8 cellular contexts compared by ENCODE assay signal in the genomic region with DNA sequence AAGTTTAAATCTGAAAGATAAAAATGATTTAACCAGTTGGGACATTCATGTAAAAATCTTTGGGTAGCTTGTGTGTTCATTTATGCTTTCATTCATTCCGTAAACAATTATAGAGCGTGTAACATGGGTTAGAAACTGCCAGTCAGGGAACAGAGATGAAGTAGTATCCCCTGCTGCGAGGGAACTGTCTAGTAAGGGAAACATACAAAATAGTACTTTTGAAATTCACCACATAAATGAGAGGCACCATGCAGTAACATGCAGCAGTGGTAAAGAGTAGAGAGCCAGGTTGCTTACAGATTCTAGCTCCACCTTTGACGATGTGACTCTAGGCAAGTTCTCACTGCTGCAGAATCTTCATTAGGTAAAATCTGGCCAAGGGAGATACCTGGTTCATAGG. TPM values are rescaled to one million over a fixed set of nuclear protein-coding genes. Genes with fewer than 3 reads are reported as not detected.
DNase-seq lines count a peak whose midpoint lies in the region; ATAC-seq, FAIRE-seq and TF ChIP-seq lines count a peak whose summit lies in the region.

No MANE protein-coding gene starts in this region.

- ATAC-seq in CD4-positive, alpha-beta T cell (ENCODE audit: poor library complexity), result peak; percentile 25
- ATAC-seq in GM12878 (no peak; the same call in 2 of the 3 replicates), GM18868 (IDR thresholded peaks at IDR 0.05; ENCODE audit: unreplicated experiment) (no peak), GM18520 (IDR thresholded peaks at IDR 0.05; ENCODE audit: unreplicated experiment) (no peak), body of pancreas (no peak)

- no peaks in the 10 kb centered on the region for H3K27me3 ChIP-seq in CD4-positive, alpha-beta T cell (ENCODE audit: control insufficient read depth, insufficient read depth, low read length)
- H3K27me3 ChIP-seq in HUES64 (ENCODE audit: insufficient read depth, low read length) (no peaks in the 10 kb centered on the region), GM12878 (replicated peaks in 1 of 2; ENCODE audit: control insufficient read depth in 2 of 2, insufficient read depth in 2 of 2, low read length in 1 of 2) (no peaks in the 10 kb centered on the region), muscle layer of colon (ENCODE audit: control insufficient read depth in 1 of 2, insufficient read depth in 2 of 2, low read length in 2 of 2) (no peaks in the 10 kb centered on the region), body of pancreas (no peaks in the 10 kb centered on the region)

- no peak for TF ChIP-seq POLR2A in GM12878 (IDR thresholded peaks at IDR 0.05; ENCODE audit: low read depth, low read length)
- no peak for TF ChIP-seq POLR2A in body of pancreas (IDR thresholded peaks at IDR 0.05)

- FAIRE-seq in GM12878 (lab: Jason Lieb, UNC), result peak; percentile 41

- CTCF ChIA-PET in CD4-positive, alpha-beta T cell (lab: Charles Lee), result interaction anchor here (0.8 to 1.6 kb wide), 9 partner anchors 8 to 437 kb away, joined by 3 to 7 read pairs (median 4); no protein-coding TSS in a partner anchor
- CTCF ChIA-PET in GM12878 (lab: Yijun Ruan, JAX), result interaction anchor here (3.8 to 5.7 kb wide), 2 partner anchors 11 to 38 kb away, joined by 15 to 47 read pairs; no protein-coding TSS in a partner anchor

- TF ChIP-seq CTCF in CD4-positive, alpha-beta T cell (IDR thresholded peaks at IDR 0.05), result no peak
- TF ChIP-seq CTCF in GM12878 (IDR thresholded peaks at IDR 0.05 in 2 of 3, conservative IDR thresholded peaks at IDR 0.05 in 1 of 3; ENCODE audit: control insufficient read depth in 2 of 3, extremely low read depth in 1 of 3, insufficient read depth in 1 of 3, low read depth in 3 of 3, low read length in 3 of 3) (no peak), body of pancreas (IDR thresholded peaks at IDR 0.05) (no peak)

- in situ Hi-C loops in GM12878 (cut with MboI), result no loop called here

- no peak for DNase-seq in CD4-positive, alpha-beta T cell
- DNase-seq in GM12878 (ENCODE audit: low read depth, low spot score), result no peak
- no peak for DNase-seq in stimulated activated CD4-positive, alpha-beta T cell treated with anti-CD3 and anti-CD28 coated beads, Interleukin-15, amount 100 ng/mL, for 24 hours
- no peak for DNase-seq in body of pancreas

- POLR2A ChIA-PET in CD4-positive, alpha-beta T cell (lab: Charles Lee), result interaction anchor here (0.7 to 5.7 kb wide), 18 partner anchors 12 to 463 kb away, joined by 3 to 250 read pairs (median 5); partner anchors contain the start of gene IFT57
- POLR2A ChIA-PET in GM12878 (lab: Charles Lee), result interaction anchor here (1.2 to 3.5 kb wide), 2 partner anchors 12 to 13 kb away, joined by 5 to 18 read pairs; no protein-coding TSS in a partner anchor

- peak overlapping the region; percentile 96 for H3K27ac ChIP-seq in CD4-positive, alpha-beta T cell (ENCODE audit: low read depth, low read length)
- H3K27ac ChIP-seq in HUES64 (ENCODE audit: low read depth, low read length) (no peak overlapping the region), GM12878 (ENCODE audit: control insufficient read depth, insufficient read depth) (peak overlapping the region; percentile 91; the same call in 1 of the 2 replicates), muscle layer of colon (ENCODE audit: low read depth, low read length) (no peak overlapping the region), body of pancreas (peak overlapping the region in 1 of 4 donors; percentile 89)

- H3K79me2 ChIP-seq in GM12878 (ENCODE audit: control insufficient read depth, insufficient read depth, low read length), result peaks cover 47% of the 10 kb centered on the region

- H3K36me3 Mint-ChIP-seq in CD4-positive, alpha-beta T cell (ENCODE audit: low read depth), result peaks cover 14% of the 10 kb centered on the region

- H3K27me3 Mint-ChIP-seq in CD4-positive, alpha-beta T cell, result no peaks in the 10 kb centered on the region

- H3K4me2 ChIP-seq in GM12878 (ENCODE audit: control insufficient read depth, insufficient read depth), result peak overlapping the region; percentile 58

- no peak for TF ChIP-seq RAD21 in GM12878 (IDR thresholded peaks at IDR 0.05; ENCODE audit: insufficient read depth, low read depth, low read length)

- peak overlapping the region; percentile 96 for H3K9ac ChIP-seq in HUES64 (ENCODE audit: low read depth, low read length)
- peak overlapping the region; percentile 94 for H3K9ac ChIP-seq in GM12878 (ENCODE audit: control insufficient read depth, insufficient read depth, low read length)
- peak overlapping the region; percentile 75 for H3K9ac ChIP-seq in muscle layer of colon (ENCODE audit: low read length)

- peak overlapping the region; percentile 96 for H3K4me3 Mint-ChIP-seq in CD4-positive, alpha-beta T cell

- SMC1A ChIA-PET in GM12878 (lab: Charles Lee; ENCODE audit: uncharacterized antibody, unreplicated experiment), result interaction anchor here (0.8 to 4.5 kb wide), 5 partner anchors 8 to 38 kb away, joined by 4 to 30 read pairs (median 14); no protein-coding TSS in a partner anchor

- H3K4me1 ChIP-seq in HUES64 (ENCODE audit: insufficient read depth, low read length), result peaks cover 19% of the 10 kb centered on the region
- H3K4me1 ChIP-seq in GM12878 (ENCODE audit: control insufficient read depth, insufficient read depth, low read length), result 0 out of 2 replicates have a peak, but pooled peaks cover 2% of the 10 kb centered on the region
- H3K4me1 ChIP-seq in muscle layer of colon (ENCODE audit: insufficient read depth, low read length), result no peaks in the 10 kb centered on the region
- peaks cover 11% of the 10 kb centered on the region for H3K4me1 ChIP-seq in body of pancreas

- H4K20me1 ChIP-seq in GM12878 (ENCODE audit: control insufficient read depth, insufficient read depth), result no peaks in the 10 kb centered on the region

- no peak overlapping the region; the same call in 1 of the 2 replicates for H2AFZ ChIP-seq in GM12878 (ENCODE audit: control insufficient read depth, low read depth, low read length)

- H3K4me3 ChIP-seq in HUES64 (ENCODE audit: low read length) (peak overlapping the region; percentile 93), GM12878 (peak overlapping the region; percentile 80), muscle layer of colon (ENCODE audit: low read depth in 1 of 2, low read length in 2 of 2) (peak overlapping the region in 1 of 2 donors; percentile 70), body of pancreas (peak overlapping the region in 1 of 2 donors; percentile 96)

- peak overlapping the region; percentile 99 for H3K27ac Mint-ChIP-seq in CD4-positive, alpha-beta T cell

- RAD21 ChIA-PET in GM12878 (lab: Charles Lee; ENCODE audit: unreplicated experiment), result interaction anchor here (0.7 to 3.1 kb wide), 2 partner anchors 11 to 352 kb away, joined by 3 to 24 read pairs; no protein-coding TSS in a partner anchor

- TF ChIP-seq EP300 in GM12878 (IDR thresholded peaks at IDR 0.05; ENCODE audit: borderline replicate concordance in 1 of 2, control insufficient read depth in 1 of 2, low read depth in 2 of 2, low read length in 2 of 2), result no peak

- intact Hi-C loops in CD4-positive, alpha-beta T cell (cut with DNase I, micrococcal nuclease), result no loop called here
- intact Hi-C loops in GM12878 (cut with micrococcal nuclease; ENCODE audit: unreplicated experiment) (no loop called here), body of pancreas (cut with DNase I) (no loop called here)

- H3K36me3 ChIP-seq in HUES64 (ENCODE audit: insufficient read depth, low read length) (peaks cover 9% of the 10 kb centered on the region; the same call in 1 of the 2 replicates), GM12878 (ENCODE audit: control insufficient read depth in 2 of 2, insufficient read depth in 2 of 2, low read length in 1 of 2) (no peaks in the 10 kb centered on the region), muscle layer of colon (ENCODE audit: insufficient read depth, low read length) (no peaks in the 10 kb centered on the region), body of pancreas (replicated peaks in 1 of 2; ENCODE audit: insufficient read depth in 1 of 2, low read depth in 2 of 2) (no peaks in the 10 kb centered on the region)

- 68% methylated on average over 3 of the region's 4 CpGs for WGBS in HUES64
- 0% methylated on average over 4 of the region's 4 CpGs for WGBS in GM12878 (ENCODE audit: insufficient coverage, insufficient replicate concordance, low lambda C conversion rate, missing lambda C conversion rate)
- 27 to 32% methylated on average over 4 of the region's 4 CpGs for WGBS in body of pancreas, 2 donors

- peaks cover 40% of the 10 kb centered on the region for H3K4me1 Mint-ChIP-seq in CD4-positive, alpha-beta T cell (ENCODE audit: low read depth)

- no peaks in the 10 kb centered on the region for H3K9me3 Mint-ChIP-seq in CD4-positive, alpha-beta T cell

- no TSS peak for BruUV-seq in GM12878 (replicated peaks; lab: Mats Ljungman, UMichigan)

- H3K9me3 ChIP-seq in CD4-positive, alpha-beta T cell (ENCODE audit: control insufficient read depth, low read length), result no peaks in the 10 kb centered on the region
- no peaks in the 10 kb centered on the region for H3K9me3 ChIP-seq in HUES64 (ENCODE audit: insufficient read depth, low read depth, low read length)
- H3K9me3 ChIP-seq in GM12878 (replicated peaks; ENCODE audit: control insufficient read depth, insufficient read depth, low read length), result no peaks in the 10 kb centered on the region
- no peaks in the 10 kb centered on the region for H3K9me3 ChIP-seq in muscle layer of colon (ENCODE audit: low read length)
- no peaks in the 10 kb centered on the region for H3K9me3 ChIP-seq in body of pancreas

RNA-seq across cellular contexts. Expression of gene DZIP3, which starts 0.9 kb away (rescaled TPM):
- total RNA-seq in CD4-positive, alpha-beta T cell, result 10 to 100 TPM; 12.2 to 14.5 TPM
- polyA plus RNA-seq in HUES64 (2013, experiment 1 of 2), result 18.2 TPM
- polyA plus RNA-seq in HUES64 (2013, experiment 2 of 2), result 24.9 TPM
- total RNA-seq in GM12878 (2013; cell fraction: nucleolus; rRNA removed), result 33.6 and 37.3 TPM in 2 replicates
- total RNA-seq in GM12878 (2014; rRNA removed), result 5.8 and 8.4 TPM in 2 replicates
- total RNA-seq in GM12878 (2014; rRNA removed; fragmentation: Illumina TruSeq; extraction: Trizol), result 10.1 and 10.3 TPM in 2 replicates
- 8.9 and 9.3 TPM in 2 replicates for total RNA-seq in GM12878 (2021)
- polyA plus RNA-seq in GM12878 (2011; ENCODE audit: low read depth), result 7.4 TPM
- polyA plus RNA-seq in GM12878 (2011; rRNA removed), result 15.6 and 27.7 TPM in 2 replicates
- polyA plus RNA-seq in GM12878 (2011; cell fraction: cytosol; rRNA removed), result 5.3 and 5.4 TPM in 2 replicates
- 23.6 and 31.4 TPM in 2 replicates for polyA plus RNA-seq in GM12878 (2011; cell fraction: nucleus; rRNA removed)
- 8.4 and 10.7 TPM in 2 replicates for polyA plus RNA-seq in GM12878 (2012)
- 9.0 and 11.7 TPM in 2 replicates for polyA plus RNA-seq in GM12878 (2014; fragmentation: Illumina TruSeq; extraction: Trizol)
- polyA plus RNA-seq in GM12878 (2014; fragmentation: Nextera tagmentation; extraction: Ambion mirVana), result 1 to 10 TPM; 4.3 to 7.8 TPM
- 4.6 and 5.4 TPM in 2 replicates for polyA plus RNA-seq in GM12878 (2014; rRNA removed)
- polyA plus RNA-seq in GM12878 (2016; fragmentation: Nextera tagmentation; extraction: Ambion mirVana), result 10 to 100 TPM; 10.8 to 11.6 TPM
- 10.6 and 17.6 TPM in 2 replicates for polyA minus RNA-seq in GM12878 (2011; rRNA and poly(A)+ RNA removed)
- 3.7 and 4.3 TPM in 2 replicates for polyA minus RNA-seq in GM12878 (2011; cell fraction: cytosol; rRNA and poly(A)+ RNA removed)
- 17.8 and 20.5 TPM in 2 replicates for polyA minus RNA-seq in GM12878 (2011; cell fraction: nucleus; rRNA and poly(A)+ RNA removed)
- total RNA-seq in body of pancreas, result 1 to 10 TPM; 3.6 to 8.8 TPM

RNA-seq across cellular contexts. Expression of gene CIP2A, which starts 1.2 kb away (rescaled TPM):
- total RNA-seq in CD4-positive, alpha-beta T cell, result 1 to 10 TPM; 2.7 to 3.9 TPM
- polyA plus RNA-seq in HUES64 (2013, experiment 1 of 2), result 36.5 TPM
- polyA plus RNA-seq in HUES64 (2013, experiment 2 of 2), result 31.0 TPM
- 72.9 and 81.9 TPM in 2 replicates for total RNA-seq in GM12878 (2013; cell fraction: nucleolus; rRNA removed)
- total RNA-seq in GM12878 (2014; rRNA removed), result 28.6 and 37.2 TPM in 2 replicates
- total RNA-seq in GM12878 (2014; rRNA removed; fragmentation: Illumina TruSeq; extraction: Trizol), result 26.2 and 32.3 TPM in 2 replicates
- total RNA-seq in GM12878 (2021), result 25.8 and 26.6 TPM in 2 replicates
- polyA plus RNA-seq in GM12878 (2011; ENCODE audit: low read depth), result 5.7 TPM
- 28.7 and 39.5 TPM in 2 replicates for polyA plus RNA-seq in GM12878 (2011; rRNA removed)
- 17.9 and 33.3 TPM in 2 replicates for polyA plus RNA-seq in GM12878 (2011; cell fraction: cytosol; rRNA removed)
- polyA plus RNA-seq in GM12878 (2011; cell fraction: nucleus; rRNA removed), result 67.2 and 84.8 TPM in 2 replicates
- polyA plus RNA-seq in GM12878 (2012), result 11.1 and 12.2 TPM in 2 replicates
- polyA plus RNA-seq in GM12878 (2014; fragmentation: Illumina TruSeq; extraction: Trizol), result 29.7 and 33.9 TPM in 2 replicates
- 10 to 100 TPM; 12.5 to 18.8 TPM for polyA plus RNA-seq in GM12878 (2014; fragmentation: Nextera tagmentation; extraction: Ambion mirVana)
- polyA plus RNA-seq in GM12878 (2014; rRNA removed), result 14.9 and 28.2 TPM in 2 replicates
- 10 to 100 TPM; 25.2 to 26.4 TPM for polyA plus RNA-seq in GM12878 (2016; fragmentation: Nextera tagmentation; extraction: Ambion mirVana)
- polyA minus RNA-seq in GM12878 (2011; rRNA and poly(A)+ RNA removed), result 116 and 139 TPM in 2 replicates
- polyA minus RNA-seq in GM12878 (2011; cell fraction: cytosol; rRNA and poly(A)+ RNA removed), result 9.5 and 14.3 TPM in 2 replicates
- 77.1 and 117 TPM in 2 replicates for polyA minus RNA-seq in GM12878 (2011; cell fraction: nucleus; rRNA and poly(A)+ RNA removed)
- 1 to 10 TPM in 1 of 2 donors, under 1 TPM in 1; 0.33 to 3.6 TPM for total RNA-seq in body of pancreas

Comparison
In these comparisons a context has a peak if more than half of its experiments do, and no peak if none do; other contexts are left out.
1. H3K27ac ChIP-seq: peak in CD4-positive, alpha-beta T cell (single experiment) and GM12878 (single experiment); none in HUES64 (single experiment) and muscle layer of colon (single experiment).
2. RNA of gene CIP2A, which starts 1.2 kb away (total RNA-seq): 25.8 to 81.9 TPM in GM12878; 2.7 to 3.9 TPM in CD4-positive, alpha-beta T cell and 0.33 to 3.6 TPM in body of pancreas; every median in the first group is over 4 times any median in the second.
3. Peak in every context shown above with its lines, with median percentiles within 50 percentile points of each other: H3K9ac ChIP-seq.